In the genomic region with DNA sequence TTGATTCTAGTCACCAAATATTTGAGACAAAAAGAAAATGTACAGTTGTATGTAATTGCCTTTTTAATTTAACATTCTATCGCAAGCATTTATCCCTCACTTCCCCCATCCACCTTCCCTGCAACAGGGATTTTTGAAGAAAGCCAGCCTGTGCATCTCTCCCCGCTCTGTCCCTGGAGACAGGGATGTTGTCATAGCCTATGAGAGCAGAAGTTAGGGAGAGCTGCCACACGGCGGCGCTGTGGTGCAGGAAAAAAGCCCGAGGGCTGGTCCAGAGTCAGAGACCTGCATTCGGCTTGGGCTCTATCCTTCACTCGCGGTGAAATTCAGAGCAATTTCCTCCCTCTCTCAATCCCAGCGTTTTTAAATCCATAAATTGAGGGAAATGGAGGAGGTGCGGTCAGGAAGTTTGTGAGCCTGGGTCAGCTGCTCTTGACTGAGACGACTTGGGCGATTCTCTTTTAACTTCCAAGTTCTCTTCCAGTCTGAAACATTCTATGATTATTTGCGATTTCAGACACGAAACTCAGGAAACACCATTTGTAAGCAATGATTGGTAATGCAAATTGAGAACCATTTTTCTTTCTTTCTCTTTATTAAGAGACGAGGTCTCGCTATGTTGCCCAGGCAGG, we compare ENCODE assay signal across 1 cellular context.
TF ChIP-seq lines count a peak whose summit lies in the region.

No MANE protein-coding gene starts in this region.

TF ChIP-seq in K562, 482 proteins besides CTCF, POLR2A, EP300 and RAD21 (continued from another document and continues in another):
- TF ChIP-seq, protein P1, sequence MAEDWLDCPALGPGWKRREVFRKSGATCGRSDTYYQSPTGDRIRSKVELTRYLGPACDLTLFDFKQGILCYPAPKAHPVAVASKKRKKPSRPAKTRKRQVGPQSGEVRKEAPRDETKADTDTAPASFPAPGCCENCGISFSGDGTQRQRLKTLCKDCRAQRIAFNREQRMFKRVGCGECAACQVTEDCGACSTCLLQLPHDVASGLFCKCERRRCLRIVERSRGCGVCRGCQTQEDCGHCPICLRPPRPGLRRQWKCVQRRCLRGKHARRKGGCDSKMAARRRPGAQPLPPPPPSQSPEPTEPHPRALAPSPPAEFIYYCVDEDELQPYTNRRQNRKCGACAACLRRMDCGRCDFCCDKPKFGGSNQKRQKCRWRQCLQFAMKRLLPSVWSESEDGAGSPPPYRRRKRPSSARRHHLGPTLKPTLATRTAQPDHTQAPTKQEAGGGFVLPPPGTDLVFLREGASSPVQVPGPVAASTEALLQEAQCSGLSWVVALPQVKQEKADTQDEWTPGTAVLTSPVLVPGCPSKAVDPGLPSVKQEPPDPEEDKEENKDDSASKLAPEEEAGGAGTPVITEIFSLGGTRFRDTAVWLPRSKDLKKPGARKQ (CRISPR knock-in tag; IDR thresholded peaks at IDR 0.05): peak; percentile 89; the same call in 1 of the 2 replicates
- TF ChIP-seq, protein P2, sequence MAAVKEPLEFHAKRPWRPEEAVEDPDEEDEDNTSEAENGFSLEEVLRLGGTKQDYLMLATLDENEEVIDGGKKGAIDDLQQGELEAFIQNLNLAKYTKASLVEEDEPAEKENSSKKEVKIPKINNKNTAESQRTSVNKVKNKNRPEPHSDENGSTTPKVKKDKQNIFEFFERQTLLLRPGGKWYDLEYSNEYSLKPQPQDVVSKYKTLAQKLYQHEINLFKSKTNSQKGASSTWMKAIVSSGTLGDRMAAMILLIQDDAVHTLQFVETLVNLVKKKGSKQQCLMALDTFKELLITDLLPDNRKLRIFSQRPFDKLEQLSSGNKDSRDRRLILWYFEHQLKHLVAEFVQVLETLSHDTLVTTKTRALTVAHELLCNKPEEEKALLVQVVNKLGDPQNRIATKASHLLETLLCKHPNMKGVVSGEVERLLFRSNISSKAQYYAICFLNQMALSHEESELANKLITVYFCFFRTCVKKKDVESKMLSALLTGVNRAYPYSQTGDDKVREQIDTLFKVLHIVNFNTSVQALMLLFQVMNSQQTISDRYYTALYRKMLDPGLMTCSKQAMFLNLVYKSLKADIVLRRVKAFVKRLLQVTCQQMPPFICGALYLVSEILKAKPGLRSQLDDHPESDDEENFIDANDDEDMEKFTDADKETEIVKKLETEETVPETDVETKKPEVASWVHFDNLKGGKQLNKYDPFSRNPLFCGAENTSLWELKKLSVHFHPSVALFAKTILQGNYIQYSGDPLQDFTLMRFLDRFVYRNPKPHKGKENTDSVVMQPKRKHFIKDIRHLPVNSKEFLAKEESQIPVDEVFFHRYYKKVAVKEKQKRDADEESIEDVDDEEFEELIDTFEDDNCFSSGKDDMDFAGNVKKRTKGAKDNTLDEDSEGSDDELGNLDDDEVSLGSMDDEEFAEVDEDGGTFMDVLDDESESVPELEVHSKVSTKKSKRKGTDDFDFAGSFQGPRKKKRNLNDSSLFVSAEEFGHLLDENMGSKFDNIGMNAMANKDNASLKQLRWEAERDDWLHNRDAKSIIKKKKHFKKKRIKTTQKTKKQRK (IDR thresholded peaks at IDR 0.05; ENCODE audit: borderline replicate concordance, low read depth, low read length): no peak
- TF ChIP-seq, protein P3, sequence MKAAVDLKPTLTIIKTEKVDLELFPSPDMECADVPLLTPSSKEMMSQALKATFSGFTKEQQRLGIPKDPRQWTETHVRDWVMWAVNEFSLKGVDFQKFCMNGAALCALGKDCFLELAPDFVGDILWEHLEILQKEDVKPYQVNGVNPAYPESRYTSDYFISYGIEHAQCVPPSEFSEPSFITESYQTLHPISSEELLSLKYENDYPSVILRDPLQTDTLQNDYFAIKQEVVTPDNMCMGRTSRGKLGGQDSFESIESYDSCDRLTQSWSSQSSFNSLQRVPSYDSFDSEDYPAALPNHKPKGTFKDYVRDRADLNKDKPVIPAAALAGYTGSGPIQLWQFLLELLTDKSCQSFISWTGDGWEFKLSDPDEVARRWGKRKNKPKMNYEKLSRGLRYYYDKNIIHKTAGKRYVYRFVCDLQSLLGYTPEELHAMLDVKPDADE (conservative IDR thresholded peaks at IDR 0.05; ENCODE audit: control insufficient read depth, low read depth, low read length): no peak
- TF ChIP-seq TCF7 (IDR thresholded peaks at IDR 0.05; ENCODE audit: borderline replicate concordance) (0 out of 2 replicates have a peak, but pooled peaks have one; percentile 36), POLR3A (IDR thresholded peaks at IDR 0.05; ENCODE audit: borderline replicate concordance, extremely low read depth, insufficient read depth, insufficient read length) (no peak), GATAD2A (IDR thresholded peaks at IDR 0.05) (no peak), TAF1 (IDR thresholded peaks at IDR 0.05; ENCODE audit: control insufficient read depth, extremely low read depth, insufficient read depth, low read length, severe bottlenecking) (no peak), CEBPB (tag; IDR thresholded peaks at IDR 0.05) (no peak; the same call in 1 of the 2 replicates), ZFP36 (IDR thresholded peaks at IDR 0.05; ENCODE audit: low read depth, low read length, partially characterized antibody) (peak; percentile 38), CBX3 (IDR thresholded peaks at IDR 0.05; ENCODE audit: borderline replicate concordance in 1 of 2, low read length in 2 of 2) (no peak), ZKSCAN1 (IDR thresholded peaks at IDR 0.05; ENCODE audit: low read depth, low read length) (peak; percentile 57; the same call in 1 of the 2 replicates), RAD51 (IDR thresholded peaks at IDR 0.05; ENCODE audit: borderline replicate concordance, low read depth) (no peak), SMARCE1 (IDR thresholded peaks at IDR 0.05) (no peak), GABPB2 (CRISPR knock-in tag; conservative IDR thresholded peaks at IDR 0.05) (no peak), SPI1 (IDR thresholded peaks at IDR 0.05; ENCODE audit: borderline replicate concordance, low read depth, low read length) (peak; percentile 21; the same call in 1 of the 2 replicates), ATF7 (IDR thresholded peaks at IDR 0.05) (peak; percentile 73), ZNF699 (CRISPR knock-in tag; IDR thresholded peaks at IDR 0.05; ENCODE audit: insufficient replicate concordance) (no peak), CTBP1 (IDR thresholded peaks at IDR 0.05; ENCODE audit: borderline replicate concordance) (peak; percentile 76; the same call in 1 of the 2 replicates), ELF2 (CRISPR knock-in tag; IDR thresholded peaks at IDR 0.05) (no peak), HDAC1 (IDR thresholded peaks at IDR 0.05) (no peak), SP2 (IDR thresholded peaks at IDR 0.05; ENCODE audit: extremely low read depth, low read depth, low read length, poor library complexity, severe bottlenecking) (no peak), YY1 (IDR thresholded peaks at IDR 0.05; ENCODE audit: borderline replicate concordance in 1 of 3, control insufficient read depth in 1 of 3, extremely low read depth in 1 of 3, insufficient read depth in 3 of 3, insufficient read length in 1 of 3, insufficient replicate concordance in 2 of 3, low read depth in 1 of 3, low read length in 2 of 3) (peak in 1 of 3 experiments; percentile 18), MYNN (IDR thresholded peaks at IDR 0.05) (peak; percentile 65; the same call in 1 of the 2 replicates), MYNN (CRISPR knock-in tag; IDR thresholded peaks at IDR 0.05) (no peak), ZNF124 (CRISPR knock-in tag; IDR thresholded peaks at IDR 0.05) (no peak), HEY1 (CRISPR knock-in tag; IDR thresholded peaks at IDR 0.05; ENCODE audit: borderline replicate concordance) (0 out of 2 replicates have a peak, but pooled peaks have one; percentile 54), ARID2 (IDR thresholded peaks at IDR 0.05) (peak; percentile 95; the same call in 1 of the 2 replicates), SMC3 (conservative IDR thresholded peaks at IDR 0.05; ENCODE audit: insufficient read depth, low read depth, low read length) (peak; percentile 99), XRCC5 (IDR thresholded peaks at IDR 0.05; ENCODE audit: low read depth, low read length) (peak; percentile 71; the same call in 1 of the 2 replicates), ZC3H8 (IDR thresholded peaks at IDR 0.05) (no peak), KLF1 (tag; IDR thresholded peaks at IDR 0.05) (no peak), SMAD4 (CRISPR knock-in tag; conservative IDR thresholded peaks at IDR 0.05) (0 out of 2 replicates have a peak, but pooled peaks have one; percentile 24)
- TF ChIP-seq, protein P4, sequence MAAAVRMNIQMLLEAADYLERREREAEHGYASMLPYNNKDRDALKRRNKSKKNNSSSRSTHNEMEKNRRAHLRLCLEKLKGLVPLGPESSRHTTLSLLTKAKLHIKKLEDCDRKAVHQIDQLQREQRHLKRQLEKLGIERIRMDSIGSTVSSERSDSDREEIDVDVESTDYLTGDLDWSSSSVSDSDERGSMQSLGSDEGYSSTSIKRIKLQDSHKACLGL (CRISPR knock-in tag; IDR thresholded peaks at IDR 0.05; ENCODE audit: borderline replicate concordance, poor library complexity, severe bottlenecking): no peak
- TF ChIP-seq, protein P5, sequence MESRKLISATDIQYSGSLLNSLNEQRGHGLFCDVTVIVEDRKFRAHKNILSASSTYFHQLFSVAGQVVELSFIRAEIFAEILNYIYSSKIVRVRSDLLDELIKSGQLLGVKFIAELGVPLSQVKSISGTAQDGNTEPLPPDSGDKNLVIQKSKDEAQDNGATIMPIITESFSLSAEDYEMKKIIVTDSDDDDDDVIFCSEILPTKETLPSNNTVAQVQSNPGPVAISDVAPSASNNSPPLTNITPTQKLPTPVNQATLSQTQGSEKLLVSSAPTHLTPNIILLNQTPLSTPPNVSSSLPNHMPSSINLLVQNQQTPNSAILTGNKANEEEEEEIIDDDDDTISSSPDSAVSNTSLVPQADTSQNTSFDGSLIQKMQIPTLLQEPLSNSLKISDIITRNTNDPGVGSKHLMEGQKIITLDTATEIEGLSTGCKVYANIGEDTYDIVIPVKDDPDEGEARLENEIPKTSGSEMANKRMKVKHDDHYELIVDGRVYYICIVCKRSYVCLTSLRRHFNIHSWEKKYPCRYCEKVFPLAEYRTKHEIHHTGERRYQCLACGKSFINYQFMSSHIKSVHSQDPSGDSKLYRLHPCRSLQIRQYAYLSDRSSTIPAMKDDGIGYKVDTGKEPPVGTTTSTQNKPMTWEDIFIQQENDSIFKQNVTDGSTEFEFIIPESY (CRISPR knock-in tag; IDR thresholded peaks at IDR 0.05): peak; percentile 36; the same call in 1 of the 2 replicates
- TF ChIP-seq, protein P6, sequence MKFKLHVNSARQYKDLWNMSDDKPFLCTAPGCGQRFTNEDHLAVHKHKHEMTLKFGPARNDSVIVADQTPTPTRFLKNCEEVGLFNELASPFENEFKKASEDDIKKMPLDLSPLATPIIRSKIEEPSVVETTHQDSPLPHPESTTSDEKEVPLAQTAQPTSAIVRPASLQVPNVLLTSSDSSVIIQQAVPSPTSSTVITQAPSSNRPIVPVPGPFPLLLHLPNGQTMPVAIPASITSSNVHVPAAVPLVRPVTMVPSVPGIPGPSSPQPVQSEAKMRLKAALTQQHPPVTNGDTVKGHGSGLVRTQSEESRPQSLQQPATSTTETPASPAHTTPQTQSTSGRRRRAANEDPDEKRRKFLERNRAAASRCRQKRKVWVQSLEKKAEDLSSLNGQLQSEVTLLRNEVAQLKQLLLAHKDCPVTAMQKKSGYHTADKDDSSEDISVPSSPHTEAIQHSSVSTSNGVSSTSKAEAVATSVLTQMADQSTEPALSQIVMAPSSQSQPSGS (CRISPR knock-in tag; IDR thresholded peaks at IDR 0.05): no peak
- TF ChIP-seq, protein P7, sequence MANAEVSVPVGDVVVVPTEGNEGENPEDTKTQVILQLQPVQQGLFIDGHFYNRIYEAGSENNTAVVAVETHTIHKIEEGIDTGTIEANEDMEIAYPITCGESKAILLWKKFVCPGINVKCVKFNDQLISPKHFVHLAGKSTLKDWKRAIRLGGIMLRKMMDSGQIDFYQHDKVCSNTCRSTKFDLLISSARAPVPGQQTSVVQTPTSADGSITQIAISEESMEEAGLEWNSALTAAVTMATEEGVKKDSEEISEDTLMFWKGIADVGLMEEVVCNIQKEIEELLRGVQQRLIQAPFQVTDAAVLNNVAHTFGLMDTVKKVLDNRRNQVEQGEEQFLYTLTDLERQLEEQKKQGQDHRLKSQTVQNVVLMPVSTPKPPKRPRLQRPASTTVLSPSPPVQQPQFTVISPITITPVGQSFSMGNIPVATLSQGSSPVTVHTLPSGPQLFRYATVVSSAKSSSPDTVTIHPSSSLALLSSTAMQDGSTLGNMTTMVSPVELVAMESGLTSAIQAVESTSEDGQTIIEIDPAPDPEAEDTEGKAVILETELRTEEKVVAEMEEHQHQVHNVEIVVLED (CRISPR knock-in tag; IDR thresholded peaks at IDR 0.05): 0 out of 2 replicates have a peak, but pooled peaks have one; percentile 4
- TF ChIP-seq, protein P8, sequence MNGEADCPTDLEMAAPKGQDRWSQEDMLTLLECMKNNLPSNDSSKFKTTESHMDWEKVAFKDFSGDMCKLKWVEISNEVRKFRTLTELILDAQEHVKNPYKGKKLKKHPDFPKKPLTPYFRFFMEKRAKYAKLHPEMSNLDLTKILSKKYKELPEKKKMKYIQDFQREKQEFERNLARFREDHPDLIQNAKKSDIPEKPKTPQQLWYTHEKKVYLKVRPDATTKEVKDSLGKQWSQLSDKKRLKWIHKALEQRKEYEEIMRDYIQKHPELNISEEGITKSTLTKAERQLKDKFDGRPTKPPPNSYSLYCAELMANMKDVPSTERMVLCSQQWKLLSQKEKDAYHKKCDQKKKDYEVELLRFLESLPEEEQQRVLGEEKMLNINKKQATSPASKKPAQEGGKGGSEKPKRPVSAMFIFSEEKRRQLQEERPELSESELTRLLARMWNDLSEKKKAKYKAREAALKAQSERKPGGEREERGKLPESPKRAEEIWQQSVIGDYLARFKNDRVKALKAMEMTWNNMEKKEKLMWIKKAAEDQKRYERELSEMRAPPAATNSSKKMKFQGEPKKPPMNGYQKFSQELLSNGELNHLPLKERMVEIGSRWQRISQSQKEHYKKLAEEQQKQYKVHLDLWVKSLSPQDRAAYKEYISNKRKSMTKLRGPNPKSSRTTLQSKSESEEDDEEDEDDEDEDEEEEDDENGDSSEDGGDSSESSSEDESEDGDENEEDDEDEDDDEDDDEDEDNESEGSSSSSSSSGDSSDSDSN (IDR thresholded peaks at IDR 0.05; ENCODE audit: borderline replicate concordance in 1 of 2, low read depth in 2 of 2, low read length in 2 of 2): no peak
- TF ChIP-seq, protein P9, sequence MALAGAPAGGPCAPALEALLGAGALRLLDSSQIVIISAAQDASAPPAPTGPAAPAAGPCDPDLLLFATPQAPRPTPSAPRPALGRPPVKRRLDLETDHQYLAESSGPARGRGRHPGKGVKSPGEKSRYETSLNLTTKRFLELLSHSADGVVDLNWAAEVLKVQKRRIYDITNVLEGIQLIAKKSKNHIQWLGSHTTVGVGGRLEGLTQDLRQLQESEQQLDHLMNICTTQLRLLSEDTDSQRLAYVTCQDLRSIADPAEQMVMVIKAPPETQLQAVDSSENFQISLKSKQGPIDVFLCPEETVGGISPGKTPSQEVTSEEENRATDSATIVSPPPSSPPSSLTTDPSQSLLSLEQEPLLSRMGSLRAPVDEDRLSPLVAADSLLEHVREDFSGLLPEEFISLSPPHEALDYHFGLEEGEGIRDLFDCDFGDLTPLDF (CRISPR knock-in tag; IDR thresholded peaks at IDR 0.05): no peak
